ENCODE assay signal across 8 cellular contexts in genomic region chr6:29705389-29706231, GRCh38. TPM values are rescaled to one million over a fixed set of nuclear protein-coding genes. Genes with fewer than 3 reads are reported as not detected.
DNase-seq lines count a peak whose midpoint lies in the region; ATAC-seq lines count a peak whose summit lies in the region.

No MANE protein-coding gene starts in this region.

- ATAC-seq in activated naive CD4-positive, alpha-beta T cell treated with anti-CD3 and anti-CD28 coated beads, Interleukin-2, amount 50 U/mL, for 72 hours = no peak
- ATAC-seq in HG02763 (IDR thresholded peaks at IDR 0.05; ENCODE audit: unreplicated experiment) = no peak
- ATAC-seq in HG02678 (IDR thresholded peaks at IDR 0.05; ENCODE audit: unreplicated experiment) = no peak
- no peak for ATAC-seq in HG03571 (IDR thresholded peaks at IDR 0.05; ENCODE audit: unreplicated experiment)

- H3K27ac Mint-ChIP-seq in activated naive CD4-positive, alpha-beta T cell treated with anti-CD3 and anti-CD28 coated beads, Interleukin-2, amount 10 ng/mL, durations not matched to agents 7 days and 5 days = no peak overlapping the region
- H3K27ac Mint-ChIP-seq in activated naive CD4-positive, alpha-beta T cell treated with anti-CD3 and anti-CD28 coated beads, Interleukin-2, amount 50 U/mL, for 72 hours = peak overlapping the region in 1 of 2 donors; percentile 51

- H3K36me3 Mint-ChIP-seq in activated naive CD4-positive, alpha-beta T cell treated with anti-CD3 and anti-CD28 coated beads, Interleukin-2, amount 10 ng/mL, durations not matched to agents 7 days and 5 days = no peaks in the 10 kb centered on the region
- no peaks in the 10 kb centered on the region for H3K36me3 Mint-ChIP-seq in activated naive CD4-positive, alpha-beta T cell treated with anti-CD3 and anti-CD28 coated beads, Interleukin-2, amount 50 U/mL, for 72 hours

- H3K27me3 Mint-ChIP-seq in activated naive CD4-positive, alpha-beta T cell treated with anti-CD3 and anti-CD28 coated beads, Interleukin-2, amount 10 ng/mL, durations not matched to agents 7 days and 5 days = peaks cover 38% of the 10 kb centered on the region

- H3K9me3 Mint-ChIP-seq in activated naive CD4-positive, alpha-beta T cell treated with anti-CD3 and anti-CD28 coated beads, Interleukin-2, amount 10 ng/mL, durations not matched to agents 7 days and 5 days = no peaks in the 10 kb centered on the region
- H3K9me3 Mint-ChIP-seq in activated naive CD4-positive, alpha-beta T cell treated with anti-CD3 and anti-CD28 coated beads, Interleukin-2, amount 50 U/mL, for 72 hours = no peaks in the 10 kb centered on the region

- CTCF ChIA-PET in activated naive CD4-positive, alpha-beta T cell treated with anti-CD3 and anti-CD28 coated beads, Interleukin-2, amount 10 ng/mL, durations not matched to agents 7 days and 5 days (lab: Charles Lee) = interaction anchor here (0.7 to 6.8 kb wide), 15 partner anchors 11 to 262 kb away, joined by 3 to 59 read pairs (median 4); no protein-coding TSS in a partner anchor

- no peak overlapping the region for H3K4me3 Mint-ChIP-seq in activated naive CD4-positive, alpha-beta T cell treated with anti-CD3 and anti-CD28 coated beads, Interleukin-2, amount 10 ng/mL, durations not matched to agents 7 days and 5 days

- DNase-seq in activated naive CD4-positive, alpha-beta T cell treated with anti-CD3 and anti-CD28 coated beads, Interleukin-2, amount 10 ng/mL, durations not matched to agents 7 days and 5 days = peak; percentile 42
- DNase-seq in activated naive CD4-positive, alpha-beta T cell treated with anti-CD3 and anti-CD28 coated beads, Interleukin-2, amount 50 U/mL, for 72 hours (ENCODE audit: low spot score in 2 of 2) = no peak
- DNase-seq in NCI-H2227 (lab: John Stamatoyannopoulos, UW; ENCODE audit: unreplicated experiment) = peak; percentile 71
- peak; percentile 60 for DNase-seq in dedifferentiated amniotic fluid mesenchymal stem cell (ENCODE audit: extremely low spot score)
- DNase-seq in medulla oblongata (ENCODE audit: extremely low spot score) = peak; percentile 79

- H3K4me1 Mint-ChIP-seq in activated naive CD4-positive, alpha-beta T cell treated with anti-CD3 and anti-CD28 coated beads, Interleukin-2, amount 10 ng/mL, durations not matched to agents 7 days and 5 days = peaks cover 53% of the 10 kb centered on the region

RNA-seq across cellular contexts. Expression of gene HLA-F, which starts 17.6 kb away (rescaled TPM):
- 100 to 1,000 TPM; 220 to 504 TPM for total RNA-seq in activated naive CD4-positive, alpha-beta T cell treated with anti-CD3 and anti-CD28 coated beads, Interleukin-2, amount 50 U/mL, for 72 hours

RNA-seq across cellular contexts. Expression of gene ZFP57, which starts 24.7 kb away (rescaled TPM):
- 1 to 10 TPM in 1 of 2 donors, not detected in 1; 5.9 TPM for total RNA-seq in activated naive CD4-positive, alpha-beta T cell treated with anti-CD3 and anti-CD28 coated beads, Interleukin-2, amount 50 U/mL, for 72 hours

RNA-seq across cellular contexts. Expression of gene MOG, which starts 48.7 kb away (rescaled TPM):
- not detected for total RNA-seq in activated naive CD4-positive, alpha-beta T cell treated with anti-CD3 and anti-CD28 coated beads, Interleukin-2, amount 50 U/mL, for 72 hours

Comparison
In these comparisons a context has a peak if more than half of its experiments do, and no peak if none do; other contexts are left out.
1. DNase-seq: peak in activated naive CD4-positive, alpha-beta T cell treated with anti-CD3 and anti-CD28 coated beads, Interleukin-2, amount 10 ng/mL, durations not matched to agents 7 days and 5 days (single experiment), NCI-H2227 (single experiment), dedifferentiated amniotic fluid mesenchymal stem cell (single experiment) and medulla oblongata (single experiment); none in activated naive CD4-positive, alpha-beta T cell treated with anti-CD3 and anti-CD28 coated beads, Interleukin-2, amount 50 U/mL, for 72 hours (0 of 2).